In the genomic region with DNA sequence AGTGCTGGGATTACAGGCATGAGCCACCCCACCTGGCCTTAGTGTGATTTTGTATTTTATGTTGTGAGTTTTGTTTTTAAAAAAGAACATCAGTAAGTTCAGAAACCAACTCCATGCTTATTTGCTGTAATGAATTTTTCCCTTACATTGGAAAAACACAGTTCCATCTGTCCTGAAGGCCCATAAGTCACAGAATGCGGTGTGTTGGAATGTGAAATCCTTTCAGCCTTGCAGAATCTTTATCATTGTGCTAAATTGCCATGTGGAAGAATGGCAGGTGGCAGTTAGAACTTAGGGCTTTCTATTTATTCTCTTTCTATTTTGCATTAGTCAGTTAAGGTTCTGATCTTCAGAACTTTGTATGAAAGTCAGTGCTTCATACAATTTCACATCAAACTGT, we compare ENCODE assay signal across 22 cellular contexts. TPM values are rescaled to one million over a fixed set of nuclear protein-coding genes. Genes with fewer than 3 reads are reported as not detected.
A peak's percentile ranks its signal among the peaks of the same experiment; 100 is the strongest.
DNase-seq lines count a peak whose midpoint lies in the region; ATAC-seq and TF ChIP-seq lines count a peak whose summit lies in the region.
"Had no signal": no experiment of that assay in that cellular context is flagged by ENCODE, and none has a peak within 500 bp of the region (broad histone marks: within the 10 kb centered on the region; RNA-seq: fewer than 3 reads in every experiment).

No MANE protein-coding gene starts in this region.

- no peak for TF ChIP-seq POLR2A in thyroid gland (IDR thresholded peaks at IDR 0.05)

- WGBS in thyroid gland, 2 donors, result 91 to 92% methylated on average over 1 of the region's 1 CpG

- no peaks in the 10 kb centered on the region for H3K27me3 ChIP-seq in lower lobe of right lung (ENCODE audit: low read depth)
- H3K27me3 ChIP-seq in thyroid gland, result no peaks in the 10 kb centered on the region
- H3K27me3 ChIP-seq: BLaER1 had no signal

- TF ChIP-seq CTCF in brain (conservative IDR thresholded peaks at IDR 0.05), result no peak
- no peak for TF ChIP-seq CTCF in lower lobe of right lung (IDR thresholded peaks at IDR 0.05)
- no peak for TF ChIP-seq CTCF in thyroid gland (IDR thresholded peaks at IDR 0.05)

- H3K27ac ChIP-seq in lower lobe of right lung (peak overlapping the region; percentile 63), thyroid gland (peak overlapping the region; percentile 63 to 78 (median 75))
- H3K27ac ChIP-seq: BLaER1, epithelial cell of prostate, psoas muscle had no signal

- DNase-seq in M059J (ENCODE audit: low read depth) (peak; percentile 41), lower lobe of right lung (no peak), thyroid gland (no peak), NCI-H2196 (lab: John Stamatoyannopoulos, UW; ENCODE audit: unreplicated experiment) (no peak), NCI-H1694 (lab: John Stamatoyannopoulos, UW) (no peak)
- DNase-seq in activated T-cell treated with anti-CD3 and anti-CD28 coated beads, Interleukin-2, amount 50 U/mL, for 4 hours, result no peak
- DNase-seq: activated CD4-positive, alpha-beta memory T cell treated with anti-CD3 and anti-CD28 coated beads, Interleukin-2, amount 10 ng/mL, durations not matched to agents 7 days and 5 days; activated CD4-positive, alpha-beta T cell treated with anti-CD3 and anti-CD28 coated beads for 1 hour; activated CD8-positive, alpha-beta memory T cell treated with anti-CD3 and anti-CD28 coated beads, Interleukin-2, amount 50 U/mL, for 4 hours; activated naive CD4-positive, alpha-beta T cell treated with anti-CD3 and anti-CD28 coated beads, Interleukin-2, amount 10 ng/mL, durations not matched to agents 7 days and 5 days; effector CD4-positive, alpha-beta T cell; GOT3; naive thymus-derived CD4-positive, alpha-beta T cell; NK-92 treated with Interleukin-12 subunit alpha and Interleukin-12 subunit beta, amount 100 ng/mL, for 24 hours; psoas muscle; T-helper 2 cell had no signal

- H3K4me1 ChIP-seq in lower lobe of right lung, result peaks cover 68% of the 10 kb centered on the region
- H3K4me1 ChIP-seq in thyroid gland, result peaks cover 54 to 80% of the 10 kb centered on the region in 2 donors
- H3K4me1 ChIP-seq: psoas muscle had no signal

- no peaks in the 10 kb centered on the region for H3K27me3 Mint-ChIP-seq in brain
- H3K27me3 Mint-ChIP-seq in activated T-cell treated with anti-CD3 and anti-CD28 coated beads, Interleukin-2, amount 50 U/mL, for 4 hours (ENCODE audit: low read depth), result peaks cover 2% of the 10 kb centered on the region
- H3K27me3 Mint-ChIP-seq: stimulated activated memory B cell treated with anti-CD40 and anti-IgM and Interleukin-4, amounts not matched to agents 10 μg/mL and 1 μg/mL and 100 μg/mL, for 72 hours had no signal

- intact Hi-C loops in lower lobe of right lung (cut with DNase I), result no loop called here
- intact Hi-C loops in thyroid gland (cut with DNase I), result no loop called here

- peaks cover 0 to 16% (median 0%) of the 10 kb centered on the region in 5 experiments for H3K9me3 Mint-ChIP-seq in brain
- H3K9me3 Mint-ChIP-seq in activated T-cell treated with anti-CD3 and anti-CD28 coated beads, Interleukin-2, amount 50 U/mL, for 4 hours, result no peaks in the 10 kb centered on the region
- H3K9me3 Mint-ChIP-seq: activated CD4-positive, alpha-beta memory T cell treated with anti-CD3 and anti-CD28 coated beads, Interleukin-2, amount 10 ng/mL, durations not matched to agents 7 days and 5 days; activated naive CD4-positive, alpha-beta T cell treated with anti-CD3 and anti-CD28 coated beads, Interleukin-2, amount 10 ng/mL, durations not matched to agents 7 days and 5 days; stimulated activated memory B cell treated with anti-CD40 and anti-IgM and Interleukin-4, amounts not matched to agents 10 μg/mL and 1 μg/mL and 100 μg/mL, for 72 hours had no signal

- H3K9me3 ChIP-seq in lower lobe of right lung (no peaks in the 10 kb centered on the region), thyroid gland (no peaks in the 10 kb centered on the region)
- H3K9me3 ChIP-seq: BLaER1, psoas muscle had no signal

- H3K4me3 ChIP-seq in lower lobe of right lung (no peak overlapping the region), thyroid gland (replicated peaks in 1 of 3) (no peak overlapping the region)
- H3K4me3 ChIP-seq: BLaER1, K562, psoas muscle had no signal

- peaks cover 68% of the 10 kb centered on the region for H3K4me1 Mint-ChIP-seq in brain
- no peaks in the 10 kb centered on the region for H3K4me1 Mint-ChIP-seq in activated T-cell treated with anti-CD3 and anti-CD28 coated beads, Interleukin-2, amount 50 U/mL, for 4 hours (ENCODE audit: low read depth)
- H3K4me1 Mint-ChIP-seq: activated CD4-positive, alpha-beta memory T cell treated with anti-CD3 and anti-CD28 coated beads, Interleukin-2, amount 10 ng/mL, durations not matched to agents 7 days and 5 days; activated naive CD4-positive, alpha-beta T cell treated with anti-CD3 and anti-CD28 coated beads, Interleukin-2, amount 10 ng/mL, durations not matched to agents 7 days and 5 days had no signal

- H3K36me3 ChIP-seq in lower lobe of right lung (no peaks in the 10 kb centered on the region), thyroid gland (no peaks in the 10 kb centered on the region)
- H3K36me3 ChIP-seq: BLaER1 had no signal

- H3K27ac Mint-ChIP-seq in brain, result peak overlapping the region in 4 of 5 experiments; percentile 20 to 84 (median 52)
- H3K27ac Mint-ChIP-seq: activated CD4-positive, alpha-beta memory T cell treated with anti-CD3 and anti-CD28 coated beads, Interleukin-2, amount 10 ng/mL, durations not matched to agents 7 days and 5 days; activated naive CD4-positive, alpha-beta T cell treated with anti-CD3 and anti-CD28 coated beads, Interleukin-2, amount 10 ng/mL, durations not matched to agents 7 days and 5 days; naive thymus-derived CD4-positive, alpha-beta T cell; stimulated activated memory B cell treated with anti-CD40 and anti-IgM and Interleukin-4, amounts not matched to agents 10 μg/mL and 1 μg/mL and 100 μg/mL, for 72 hours had no signal

- no peak for ATAC-seq in lower lobe of right lung
- no peak for ATAC-seq in activated T-cell treated with anti-CD3 and anti-CD28 coated beads, Interleukin-2, amount 50 U/mL, for 4 hours
- no peak for ATAC-seq in HG03457 (IDR thresholded peaks at IDR 0.05; ENCODE audit: unreplicated experiment)
- ATAC-seq: K562; naive thymus-derived CD4-positive, alpha-beta T cell; psoas muscle; stimulated activated memory B cell treated with anti-CD40 and anti-IgM and Interleukin-4, amounts not matched to agents 10 μg/mL and 1 μg/mL and 100 μg/mL, for 72 hours had no signal

- H3K36me3 Mint-ChIP-seq in brain, result peaks cover 61% of the 10 kb centered on the region
- H3K36me3 Mint-ChIP-seq in activated T-cell treated with anti-CD3 and anti-CD28 coated beads, Interleukin-2, amount 50 U/mL, for 4 hours (ENCODE audit: insufficient read depth), result no peaks in the 10 kb centered on the region
- H3K36me3 Mint-ChIP-seq: activated naive CD4-positive, alpha-beta T cell treated with anti-CD3 and anti-CD28 coated beads, Interleukin-2, amount 10 ng/mL, durations not matched to agents 7 days and 5 days; naive thymus-derived CD4-positive, alpha-beta T cell had no signal

- peak overlapping the region in 1 of 5 experiments; percentile 16 for H3K4me3 Mint-ChIP-seq in brain
- no peak overlapping the region for H3K4me3 Mint-ChIP-seq in activated T-cell treated with anti-CD3 and anti-CD28 coated beads, Interleukin-2, amount 50 U/mL, for 4 hours
- H3K4me3 Mint-ChIP-seq: activated CD4-positive, alpha-beta memory T cell treated with anti-CD3 and anti-CD28 coated beads, Interleukin-2, amount 10 ng/mL, durations not matched to agents 7 days and 5 days; activated naive CD4-positive, alpha-beta T cell treated with anti-CD3 and anti-CD28 coated beads, Interleukin-2, amount 10 ng/mL, durations not matched to agents 7 days and 5 days; naive thymus-derived CD4-positive, alpha-beta T cell; stimulated activated memory B cell treated with anti-CD40 and anti-IgM and Interleukin-4, amounts not matched to agents 10 μg/mL and 1 μg/mL and 100 μg/mL, for 72 hours had no signal

RNA-seq across cellular contexts. Expression of a gene that starts 52.6 kb away (rescaled TPM):
- 39.1 and 54.1 TPM in 2 replicates for total RNA-seq in M059J (2014; rRNA removed; shearing (Covaris generic))
- 38.5 TPM for polyA plus RNA-seq in brain (ENCODE audit: insufficient read depth, low read depth, low replicate concordance)
- 203 TPM for total RNA-seq in lower lobe of right lung
- 100 to 1,000 TPM in 1 of 4 donors, 10 to 100 TPM in 3; 61.5 to 105 (median 78.0) TPM for total RNA-seq in thyroid gland
- total RNA-seq in activated T-cell treated with anti-CD3 and anti-CD28 coated beads, Interleukin-2, amount 50 U/mL, for 4 hours, result 1 to 10 TPM; 2.6 to 4.7 (median 2.9) TPM
